ENCODE assay signal across 9 cellular contexts in genomic region chr14:106807493-106807892, GRCh38.
"Had no signal": no experiment of that assay in that cellular context is flagged by ENCODE, and none has a peak within 500 bp of the region (broad histone marks: within the 10 kb centered on the region; RNA-seq: fewer than 3 reads in every experiment).

No MANE protein-coding gene starts in this region.

- H3K27ac ChIP-seq: GM23248 had no signal

- H3K4me3 Mint-ChIP-seq: GM23338, H9, HFFc6 had no signal

- H3K36me3 ChIP-seq: HAP-1 had no signal

- ATAC-seq: GM23338, HCT116 had no signal

- H3K4me1 ChIP-seq: HAP-1 had no signal

- H3K9ac ChIP-seq: GM23248 had no signal

- H3K27ac Mint-ChIP-seq: GM23338, H9, HFFc6 had no signal

- H3K4me3 ChIP-seq: GM23248, GM23338, HAP-1 had no signal

- H3K9me3 ChIP-seq: HAP-1 had no signal

- DNase-seq: GM23248, GOT3, H7, H9, HCEC 1CT, HFFc6 had no signal

- H3K4me1 Mint-ChIP-seq: GM23338, H9 had no signal
